In the genomic region with DNA sequence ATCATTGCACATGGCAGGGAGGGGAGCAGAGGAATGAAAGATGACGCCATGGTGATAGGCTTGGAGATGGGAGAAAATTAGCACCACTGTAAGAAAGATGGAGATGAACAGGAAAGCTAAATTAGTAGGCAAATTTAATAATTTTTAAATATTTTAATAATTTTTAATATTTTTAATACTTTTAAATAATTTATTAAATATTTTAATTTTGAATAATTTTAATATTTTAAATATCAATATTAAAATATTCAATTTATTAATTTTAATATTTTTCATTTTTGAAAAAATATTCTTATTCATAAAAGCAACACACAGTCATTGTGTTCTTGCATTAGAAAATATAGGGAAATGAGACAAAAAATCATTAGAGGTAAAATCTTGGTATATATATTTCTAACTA, we compare ENCODE assay signal across 25 cellular contexts. TPM values are rescaled to one million over a fixed set of nuclear protein-coding genes. Genes with fewer than 3 reads are reported as not detected.
DNase-seq lines count a peak whose midpoint lies in the region; ATAC-seq, FAIRE-seq and TF ChIP-seq lines count a peak whose summit lies in the region.
"Had no signal": no experiment of that assay in that cellular context is flagged by ENCODE, and none has a peak within 500 bp of the region (broad histone marks: within the 10 kb centered on the region; RNA-seq: fewer than 3 reads in every experiment).

No MANE protein-coding gene starts in this region.

- TF ChIP-seq CTCF in pancreas (IDR thresholded peaks at IDR 0.05) = no peak
- no peak for TF ChIP-seq CTCF in MM.1S (IDR thresholded peaks at IDR 0.05; ENCODE audit: low read length)

- no peak overlapping the region for H2AFZ ChIP-seq in MM.1S (ENCODE audit: low read length)
- H2AFZ ChIP-seq: GM23338 had no signal

- H3K27ac ChIP-seq in pancreas (no peak overlapping the region), MM.1S (ENCODE audit: low read length) (no peak overlapping the region)
- H3K27ac ChIP-seq: 22Rv1, A549 had no signal

- no peaks in the 10 kb centered on the region for H3K79me2 ChIP-seq in MM.1S (ENCODE audit: low read length)

- no peaks in the 10 kb centered on the region for H4K20me1 ChIP-seq in MM.1S (ENCODE audit: insufficient read depth, low read length)

- no peaks in the 10 kb centered on the region for H3F3A ChIP-seq in MM.1S (ENCODE audit: insufficient read depth, low read length)

- H3K9me2 ChIP-seq in MM.1S (replicated peaks; ENCODE audit: insufficient read depth, low read length) = no peaks in the 10 kb centered on the region

- ATAC-seq in pancreas (no peak), HG02870 (IDR thresholded peaks at IDR 0.05; ENCODE audit: unreplicated experiment) (no peak)
- ATAC-seq: A549, GM12878, GM23338, HCT116 had no signal

- no peak for DNase-seq in pancreas
- no peak for DNase-seq in NCI-H128 (lab: John Stamatoyannopoulos, UW; ENCODE audit: unreplicated experiment)
- DNase-seq in MM.1S = no peak
- DNase-seq in COLO668 (lab: John Stamatoyannopoulos, UW; ENCODE audit: unreplicated experiment) = no peak
- DNase-seq: ACHN; AML-193; C1 segment of cervical spinal cord; Caco-2; CD4-positive, alpha-beta memory T cell; DMS153; DND-41; GDM1; H9 had no signal

- H3K9me3 ChIP-seq in pancreas (no peaks in the 10 kb centered on the region), MM.1S (replicated peaks; ENCODE audit: insufficient read depth, low read length) (no peaks in the 10 kb centered on the region)
- H3K9me3 ChIP-seq: A549, Caco-2 had no signal

- H3K9ac ChIP-seq in MM.1S (ENCODE audit: low read length) = no peak overlapping the region

- WGBS in pancreas, 2 donors = 93 to 100% methylated on average over 1 of the region's 1 CpG

- no peaks in the 10 kb centered on the region for H3K36me3 ChIP-seq in pancreas
- no peaks in the 10 kb centered on the region for H3K36me3 ChIP-seq in MM.1S (replicated peaks; ENCODE audit: insufficient read depth, low read length)

- H3K27me3 ChIP-seq in pancreas (no peaks in the 10 kb centered on the region), MM.1S (replicated peaks; ENCODE audit: insufficient read depth, low read length) (no peaks in the 10 kb centered on the region)

- H3K4me3 ChIP-seq in pancreas (no peak overlapping the region), MM.1S (ENCODE audit: low read length) (no peak overlapping the region)
- H3K4me3 ChIP-seq: A549, GM12878, GM23338 had no signal

- H3K4me2 ChIP-seq in MM.1S (ENCODE audit: low read depth, low read length) = no peak overlapping the region
- H3K4me2 ChIP-seq: A549, GM23338 had no signal

- H3K4me1 ChIP-seq in pancreas (no peaks in the 10 kb centered on the region), MM.1S (ENCODE audit: low read length) (no peaks in the 10 kb centered on the region)
- H3K4me1 ChIP-seq: A549, Caco-2 had no signal

- intact Hi-C loops in pancreas (cut with DNase I) = no loop called here

- peak; percentile 94 for FAIRE-seq in A204.1 (lab: Jason Lieb, UNC)
- FAIRE-seq in TTC549 (lab: Jason Lieb, UNC) = peak; percentile 78
- FAIRE-seq in endometrium (lab: Jason Lieb, UNC) = peak; percentile 91
- peak; percentile 96 for FAIRE-seq in pancreas (lab: Jason Lieb, UNC)
- FAIRE-seq: A549, GM12878, GM18507 had no signal

RNA-seq across cellular contexts. Expression of a gene that starts 15.9 kb away (rescaled TPM):
- total RNA-seq in pancreas = 1 to 10 TPM in 3 of 6 donors, under 1 TPM in 3; 0.28 to 1.8 (median 0.86) TPM
- polyA plus RNA-seq in pancreas = 1 to 10 TPM in 1 of 2 donors, under 1 TPM in 1; 0.23 to 2.9 TPM
- total RNA-seq: H4, H9 had no signal
- polyA plus RNA-seq: BJ; CD4-positive, alpha-beta memory T cell; GM23338 had no signal
